ENCODE assay signal across 9 cellular contexts in the genomic region with DNA sequence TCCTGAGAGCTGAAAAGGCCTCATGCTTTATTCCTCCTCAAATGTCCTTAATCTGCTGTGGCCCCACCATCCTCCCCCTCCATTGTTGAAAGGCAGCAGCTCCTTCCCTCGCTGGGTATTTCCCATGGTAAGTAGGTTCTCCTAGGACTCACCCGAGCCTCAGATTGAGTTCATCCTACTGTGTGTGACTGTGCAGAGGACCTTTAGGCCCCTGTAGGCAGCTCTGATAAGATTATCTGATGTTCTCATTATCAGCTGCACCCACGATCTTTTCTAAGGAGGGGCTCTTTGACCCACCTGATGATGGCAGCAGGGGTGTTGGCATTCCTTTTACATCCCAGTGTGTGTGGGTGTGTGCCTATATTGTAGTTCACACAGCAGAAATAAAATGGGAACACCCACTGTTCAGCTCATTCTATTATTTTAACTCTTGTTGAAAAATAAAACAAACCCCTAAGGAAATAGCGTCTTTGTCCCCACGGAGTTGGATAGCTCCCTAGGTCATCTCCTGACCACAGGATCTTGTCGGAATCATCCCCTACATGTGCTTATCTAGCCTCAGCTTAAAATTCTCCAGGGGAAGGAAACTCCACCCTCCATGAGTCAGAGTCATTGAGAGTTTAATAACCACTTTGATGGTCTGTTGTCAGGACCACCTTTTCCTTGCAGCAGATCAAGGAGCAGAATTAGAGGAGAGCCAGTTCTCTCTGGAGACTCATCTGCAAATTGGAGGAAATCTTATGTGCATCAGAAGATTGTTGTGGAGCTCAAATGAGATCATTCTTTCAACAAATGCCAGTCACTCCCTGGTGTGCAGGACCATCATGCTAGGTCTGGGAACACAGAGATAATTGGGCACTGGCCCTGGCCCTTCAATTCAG. TPM values are rescaled to one million over a fixed set of nuclear protein-coding genes. Genes with fewer than 3 reads are reported as not detected.
A peak's percentile ranks its signal among the peaks of the same experiment; 100 is the strongest.
DNase-seq lines count a peak whose midpoint lies in the region; ATAC-seq and TF ChIP-seq lines count a peak whose summit lies in the region.
"Had no signal": no experiment of that assay in that cellular context is flagged by ENCODE, and none has a peak within 500 bp of the region (broad histone marks: within the 10 kb centered on the region; RNA-seq: fewer than 3 reads in every experiment).

No MANE protein-coding gene starts in this region.

- no TSS peak for BruUV-seq in mammary epithelial cell (replicated peaks; lab: Mats Ljungman, UMichigan)

- peak; percentile 17 for DNase-seq in M059J (ENCODE audit: low read depth)
- DNase-seq in mammary epithelial cell = no peak
- DNase-seq in KG1 (lab: John Stamatoyannopoulos, UW) = no peak
- DNase-seq: GOT3 had no signal

- H3K4me1 ChIP-seq in mammary epithelial cell (ENCODE audit: insufficient read depth, low read length) = peaks cover 30% of the 10 kb centered on the region

- no peaks in the 10 kb centered on the region for H3K27me3 ChIP-seq in mammary epithelial cell (ENCODE audit: insufficient read depth, low read length)
- H3K27me3 ChIP-seq in layer of hippocampus (ENCODE audit: control insufficient read depth, insufficient read depth, low read length) = no peaks in the 10 kb centered on the region

- no peak overlapping the region for H2AFZ ChIP-seq in mammary epithelial cell (ENCODE audit: low read depth, low read length)

- in situ Hi-C loops in mammary epithelial cell (cut with MboI; ENCODE audit: low sequenced_read_pairs in 2 of 2) = no loop called here

- dilution Hi-C loops in mammary epithelial cell (cut with HindIII; ENCODE audit: low sequenced_read_pairs) = no loop called here

- H3K27ac ChIP-seq in mammary epithelial cell (ENCODE audit: insufficient read depth, low read depth, low read length) (peak overlapping the region; percentile 22), layer of hippocampus (ENCODE audit: low read depth, low read length) (peak overlapping the region; percentile 60), temporal lobe (ENCODE audit: low read depth, low read length) (peak overlapping the region; percentile 39)

- intact Hi-C loops in mammary epithelial cell (cut with micrococcal nuclease) = loop anchor here (1.0 to 5.0 kb wide), 2 partner anchors 38 to 42 kb away; no protein-coding TSS in a partner anchor

- H3K9me3 ChIP-seq in mammary epithelial cell (replicated peaks; ENCODE audit: insufficient read depth, low read length) = no peaks in the 10 kb centered on the region

- no peak overlapping the region for H3K4me3 ChIP-seq in mammary epithelial cell (replicated peaks in 1 of 3; ENCODE audit: insufficient read depth in 1 of 3, low read depth in 2 of 3, low read length in 3 of 3)

- ATAC-seq in HG03442 (IDR thresholded peaks at IDR 0.05; ENCODE audit: unreplicated experiment) (no peak), GM21717 (IDR thresholded peaks at IDR 0.05; ENCODE audit: unreplicated experiment) (no peak), HG03095 (IDR thresholded peaks at IDR 0.05; ENCODE audit: unreplicated experiment) (no peak)

- CTCF ChIA-PET in mammary epithelial cell (lab: Charles Lee; ENCODE audit: low non-redundant PET) = interaction anchor here (0.6 kb wide), 3 partner anchors 13 to 485 kb away, joined by 3 to 4 read pairs (median 3); no protein-coding TSS in a partner anchor

- TF ChIP-seq CTCF in mammary epithelial cell (conservative IDR thresholded peaks at IDR 0.05 in 1 of 2, IDR thresholded peaks at IDR 0.05 in 1 of 2; ENCODE audit: extremely low read depth in 1 of 2, insufficient read depth in 1 of 2, low read depth in 1 of 2, low read length in 2 of 2) = no peak

- 78% methylated on average over 5 of the region's 6 CpGs for WGBS in mammary epithelial cell (ENCODE audit: low coverage, missing lambda C conversion rate)

- peaks cover 57% of the 10 kb centered on the region for H3K79me2 ChIP-seq in mammary epithelial cell (ENCODE audit: insufficient read depth, low read length)

- peak overlapping the region; percentile 14 for H3K9ac ChIP-seq in mammary epithelial cell (ENCODE audit: insufficient read depth, low read length)

- peaks cover 3% of the 10 kb centered on the region for H3K36me3 ChIP-seq in mammary epithelial cell (ENCODE audit: insufficient read depth, low read length)

- H3K4me2 ChIP-seq in mammary epithelial cell (ENCODE audit: insufficient read depth, low read depth, low read length) = peak overlapping the region; percentile 57

- H4K20me1 ChIP-seq in mammary epithelial cell (ENCODE audit: insufficient read depth, low read length) = no peaks in the 10 kb centered on the region

RNA-seq across cellular contexts. Expression of gene ENDOD1, which starts 19.3 kb away (rescaled TPM):
- total RNA-seq in M059J (2014; rRNA removed; shearing (Covaris generic)) = 12.5 and 19.0 TPM in 2 replicates
- total RNA-seq in mammary epithelial cell (100 to 1,000 TPM in 1 of 2 donors, 10 to 100 TPM in 1; 47.9 to 206 TPM), temporal lobe (17.9 TPM)
- polyA plus RNA-seq in mammary epithelial cell = 37.2 TPM
- polyA minus RNA-seq in mammary epithelial cell = 66.9 TPM

RNA-seq across cellular contexts. Expression of gene SRSF8, which starts 42.2 kb away (rescaled TPM):
- 12.8 and 25.3 TPM in 2 replicates for total RNA-seq in M059J (2014; rRNA removed; shearing (Covaris generic))
- 10 to 100 TPM; 47.2 to 48.5 TPM for total RNA-seq in mammary epithelial cell
- 29.3 TPM for polyA plus RNA-seq in mammary epithelial cell
- polyA minus RNA-seq in mammary epithelial cell = 2.9 TPM
- 20.2 TPM for total RNA-seq in temporal lobe

RNA-seq across cellular contexts. Expression of gene KDM4F, which starts 59.7 kb away (rescaled TPM):
- total RNA-seq in M059J (2014; rRNA removed; shearing (Covaris generic)) = not detected in 2 replicates
- not detected for total RNA-seq in mammary epithelial cell
- polyA plus RNA-seq in mammary epithelial cell = not detected
- polyA minus RNA-seq in mammary epithelial cell = not detected
- not detected for total RNA-seq in temporal lobe
